Comparison of ENCODE assay signal across 20 cellular contexts in genomic region chr17:41615454-41615853, GRCh38. TPM values are rescaled to one million over a fixed set of nuclear protein-coding genes. Genes with fewer than 3 reads are reported as not detected.
DNase-seq lines count a peak whose midpoint lies in the region; ATAC-seq and FAIRE-seq lines count a peak whose summit lies in the region.
"Had no signal": no experiment of that assay in that cellular context is flagged by ENCODE, and none has a peak within 500 bp of the region (broad histone marks: within the 10 kb centered on the region; RNA-seq: fewer than 3 reads in every experiment).

No MANE protein-coding gene starts in this region.

- no peaks in the 10 kb centered on the region for H3K36me3 ChIP-seq in small intestine (ENCODE audit: control insufficient read depth in 2 of 2, insufficient read depth in 2 of 2, low read length in 2 of 2)
- H3K36me3 ChIP-seq: tibial artery had no signal

- DNase-seq in DMS 273 (lab: John Stamatoyannopoulos, UW; ENCODE audit: unreplicated experiment) (peak; percentile 30), DMS 273 treated with DMSO at 0.1 percent for 48 hours (lab: John Stamatoyannopoulos, UW) (no peak), NCI-H510A (lab: John Stamatoyannopoulos, UW) (peak; percentile 52), small intestine (peak; percentile 42)
- no peak for DNase-seq in activated naive CD8-positive, alpha-beta T cell treated with anti-CD3 and anti-CD28 coated beads, Interleukin-2, amount 50 U/mL, for 24 hours
- DNase-seq in activated CD4-positive, CD25-positive, alpha-beta regulatory T cell (lab: John Stamatoyannopoulos, UW), result no peak
- DNase-seq: activated CD4-positive, alpha-beta memory T cell treated with anti-CD3 and anti-CD28 coated beads, Interleukin-2, amount 10 ng/mL, durations not matched to agents 7 days and 5 days; CD4-positive, alpha-beta memory T cell; HCEC 1CT; mesenchymal stem cell; NCI-H187; right cardiac atrium; tibial artery had no signal

- no peak overlapping the region for H3K4me3 Mint-ChIP-seq in activated naive CD8-positive, alpha-beta T cell treated with anti-CD3 and anti-CD28 coated beads, Interleukin-2, amount 50 U/mL, for 24 hours
- H3K4me3 Mint-ChIP-seq: activated CD4-positive, alpha-beta memory T cell treated with anti-CD3 and anti-CD28 coated beads, Interleukin-2, amount 10 ng/mL, durations not matched to agents 7 days and 5 days; CD4-positive, alpha-beta memory T cell; neural crest cell had no signal

- peaks cover 0 to 2% of the 10 kb centered on the region in 2 donors for H3K27me3 ChIP-seq in small intestine (ENCODE audit: control insufficient read depth in 2 of 2, insufficient read depth in 2 of 2, low read length in 2 of 2)

- peaks cover 9% of the 10 kb centered on the region for H3K27me3 Mint-ChIP-seq in activated naive CD8-positive, alpha-beta T cell treated with anti-CD3 and anti-CD28 coated beads, Interleukin-2, amount 50 U/mL, for 24 hours
- H3K27me3 Mint-ChIP-seq: activated CD4-positive, alpha-beta memory T cell treated with anti-CD3 and anti-CD28 coated beads, Interleukin-2, amount 10 ng/mL, durations not matched to agents 7 days and 5 days had no signal

- H3K4me3 ChIP-seq in small intestine (ENCODE audit: low read depth in 1 of 2, low read length in 2 of 2), result no peak overlapping the region
- H3K4me3 ChIP-seq: tibial artery had no signal

- no peaks in the 10 kb centered on the region for H3K36me3 Mint-ChIP-seq in activated naive CD8-positive, alpha-beta T cell treated with anti-CD3 and anti-CD28 coated beads, Interleukin-2, amount 50 U/mL, for 24 hours (ENCODE audit: low read depth)
- H3K36me3 Mint-ChIP-seq: CD4-positive, alpha-beta memory T cell had no signal

- no peak for FAIRE-seq in small intestine (lab: Jason Lieb, UNC)
- FAIRE-seq: A204.1, astrocyte had no signal

- H3K4me1 ChIP-seq in small intestine (ENCODE audit: control insufficient read depth in 2 of 2, insufficient read depth in 1 of 2, low read depth in 1 of 2, low read length in 1 of 2), result no peaks in the 10 kb centered on the region

- ATAC-seq in esophagus mucosa (peak; percentile 40), GM18873 (IDR thresholded peaks at IDR 0.05; ENCODE audit: low FRiP score, unreplicated experiment) (no peak)
- ATAC-seq in activated naive CD8-positive, alpha-beta T cell treated with anti-CD3 and anti-CD28 coated beads, Interleukin-2, amount 50 U/mL, for 24 hours, result no peak
- ATAC-seq: right cardiac atrium had no signal

- no peaks in the 10 kb centered on the region for H3K4me1 Mint-ChIP-seq in activated naive CD8-positive, alpha-beta T cell treated with anti-CD3 and anti-CD28 coated beads, Interleukin-2, amount 50 U/mL, for 24 hours
- H3K4me1 Mint-ChIP-seq: activated CD4-positive, alpha-beta memory T cell treated with anti-CD3 and anti-CD28 coated beads, Interleukin-2, amount 10 ng/mL, durations not matched to agents 7 days and 5 days; CD4-positive, alpha-beta memory T cell; neural crest cell had no signal

- no peaks in the 10 kb centered on the region for H3K9me3 ChIP-seq in small intestine (ENCODE audit: control insufficient read depth, low read depth)
- H3K9me3 ChIP-seq: tibial artery had no signal

- no peak overlapping the region for H3K27ac Mint-ChIP-seq in activated naive CD8-positive, alpha-beta T cell treated with anti-CD3 and anti-CD28 coated beads, Interleukin-2, amount 50 U/mL, for 24 hours
- H3K27ac Mint-ChIP-seq: activated CD4-positive, alpha-beta memory T cell treated with anti-CD3 and anti-CD28 coated beads, Interleukin-2, amount 10 ng/mL, durations not matched to agents 7 days and 5 days; CD4-positive, alpha-beta memory T cell had no signal

- WGBS in small intestine, 3 donors, result 16 to 34% (median 22%) methylated on average over 5 to 7 of the region's 7 CpGs

- no peaks in the 10 kb centered on the region for H3K9me3 Mint-ChIP-seq in activated naive CD8-positive, alpha-beta T cell treated with anti-CD3 and anti-CD28 coated beads, Interleukin-2, amount 50 U/mL, for 24 hours
- H3K9me3 Mint-ChIP-seq: activated CD4-positive, alpha-beta memory T cell treated with anti-CD3 and anti-CD28 coated beads, Interleukin-2, amount 10 ng/mL, durations not matched to agents 7 days and 5 days; CD4-positive, alpha-beta memory T cell; neural crest cell had no signal

- H3K27ac ChIP-seq in small intestine (ENCODE audit: low read depth in 1 of 2, low read length in 1 of 2), result no peak overlapping the region
- H3K27ac ChIP-seq: KMS-11, tibial artery had no signal

RNA-seq across cellular contexts. Expression of gene KRT16, which starts 2.9 kb away (rescaled TPM):
- total RNA-seq in esophagus mucosa, result 2,310 TPM
- polyA plus RNA-seq in small intestine, result under 1 TPM in 1 of 3 donors, not detected in 2; 0.25 TPM
- total RNA-seq: activated CD4-positive, alpha-beta memory T cell treated with anti-CD3 and anti-CD28 coated beads, Interleukin-2, amount 10 ng/mL, durations not matched to agents 7 days and 5 days; CD4-positive, alpha-beta memory T cell; neural crest cell; right cardiac atrium; SK-MEL-5 had no signal
- polyA plus RNA-seq: CD4-positive, alpha-beta memory T cell had no signal

RNA-seq across cellular contexts. Expression of gene KRT17, which starts 8.9 kb away (rescaled TPM):
- total RNA-seq in esophagus mucosa, result 380 TPM
- polyA plus RNA-seq in small intestine, result 1 to 10 TPM in 2 of 3 donors, not detected in 1; 1.8 to 2.4 TPM
- total RNA-seq: activated CD4-positive, alpha-beta memory T cell treated with anti-CD3 and anti-CD28 coated beads, Interleukin-2, amount 10 ng/mL, durations not matched to agents 7 days and 5 days; CD4-positive, alpha-beta memory T cell; neural crest cell; right cardiac atrium; SK-MEL-5 had no signal
- polyA plus RNA-seq: CD4-positive, alpha-beta memory T cell had no signal

RNA-seq across cellular contexts. Expression of gene KRT14, which starts 28.8 kb away (rescaled TPM):
- total RNA-seq in esophagus mucosa, result 5,105 TPM
- 1 to 10 TPM in 2 of 3 donors, under 1 TPM in 1; 0.33 to 2.2 (median 1.1) TPM for polyA plus RNA-seq in small intestine
- total RNA-seq: activated CD4-positive, alpha-beta memory T cell treated with anti-CD3 and anti-CD28 coated beads, Interleukin-2, amount 10 ng/mL, durations not matched to agents 7 days and 5 days; CD4-positive, alpha-beta memory T cell; neural crest cell; right cardiac atrium; SK-MEL-5 had no signal
- polyA plus RNA-seq: CD4-positive, alpha-beta memory T cell had no signal

RNA-seq across cellular contexts. Expression of gene KRT9, which starts 43.6 kb away (rescaled TPM):
- 0.16 TPM for total RNA-seq in esophagus mucosa
- polyA plus RNA-seq in small intestine, result under 1 TPM in 1 of 3 donors, not detected in 2; 0.15 TPM
- total RNA-seq: activated CD4-positive, alpha-beta memory T cell treated with anti-CD3 and anti-CD28 coated beads, Interleukin-2, amount 10 ng/mL, durations not matched to agents 7 days and 5 days; CD4-positive, alpha-beta memory T cell; neural crest cell; right cardiac atrium; SK-MEL-5 had no signal
- polyA plus RNA-seq: CD4-positive, alpha-beta memory T cell; right cardiac atrium had no signal

Comparison
In these comparisons a context has a peak if more than half of its experiments do, and no peak if none do; other contexts are left out.
1. DNase-seq: peak in DMS 273 (single experiment), NCI-H510A (single experiment) and small intestine (single experiment); none in DMS 273 treated with DMSO at 0.1 percent for 48 hours (single experiment), activated naive CD8-positive, alpha-beta T cell treated with anti-CD3 and anti-CD28 coated beads, Interleukin-2, amount 50 U/mL, for 24 hours (single experiment) and activated CD4-positive, CD25-positive, alpha-beta regulatory T cell (0 of 4).